Comparison of ENCODE assay signal across 8 cellular contexts in genomic region chr12:7017870-7018349, GRCh38. TPM values are rescaled to one million over a fixed set of nuclear protein-coding genes. Genes with fewer than 3 reads are reported as not detected.
DNase-seq lines count a peak whose midpoint lies in the region; ATAC-seq, FAIRE-seq and TF ChIP-seq lines count a peak whose summit lies in the region.

No MANE protein-coding gene starts in this region.

- TF ChIP-seq CTCF in CD14-positive monocyte (IDR thresholded peaks at IDR 0.05) (no peak), WERI-Rb-1 (IDR thresholded peaks at IDR 0.05; ENCODE audit: low read depth, low read length) (no peak), glutamatergic neuron (IDR thresholded peaks at IDR 0.05; ENCODE audit: partially characterized antibody, unreplicated experiment) (no peak), retinal pigment epithelial cell (conservative IDR thresholded peaks at IDR 0.05; ENCODE audit: low read depth, low read length) (no peak)

- TF ChIP-seq POLR2A in GM12891 (IDR thresholded peaks at IDR 0.05; ENCODE audit: low read depth, low read length) = no peak

- H3K4me3 ChIP-seq in WERI-Rb-1 (ENCODE audit: low read depth, low read length) = peak overlapping the region; percentile 74
- peak overlapping the region; percentile 88 for H3K4me3 ChIP-seq in retinal pigment epithelial cell (ENCODE audit: low read length)

- intact Hi-C loops in CD14-positive monocyte (cut with micrococcal nuclease) = loop anchor here (5.0 kb wide), 2 partner anchors 46 to 66 kb away; partner anchors contain the start of genes EMG1 (in 2 of the 2), PHB2 (in 2 of the 2) and PTPN6 (in 1 of the 2)

- H3K4me3 Mint-ChIP-seq in CD14-positive monocyte = peak overlapping the region; percentile 96 to 97
- H3K4me3 Mint-ChIP-seq in glutamatergic neuron (ENCODE audit: unreplicated experiment) = peak overlapping the region; percentile 96

- no peaks in the 10 kb centered on the region for H3K9me3 Mint-ChIP-seq in CD14-positive monocyte
- peaks cover 2% of the 10 kb centered on the region for H3K9me3 Mint-ChIP-seq in glutamatergic neuron (ENCODE audit: unreplicated experiment)

- H3K27ac Mint-ChIP-seq in CD14-positive monocyte (peak overlapping the region; percentile 82 to 98 (median 93)), glutamatergic neuron (ENCODE audit: unreplicated experiment) (peak overlapping the region; percentile 79)

- no peak for FAIRE-seq in GM12891 (lab: Jason Lieb, UNC)

- H3K36me3 Mint-ChIP-seq in CD14-positive monocyte (peaks cover 20 to 24% of the 10 kb centered on the region in 2 donors), glutamatergic neuron (ENCODE audit: unreplicated experiment) (peaks cover 3% of the 10 kb centered on the region)

- ATAC-seq in GM19043 (IDR thresholded peaks at IDR 0.05; ENCODE audit: low read depth, unreplicated experiment) = peak; percentile 26

- peak; percentile 47 for DNase-seq in CD14-positive monocyte (ENCODE audit: low spot score)
- peak; percentile 53 for DNase-seq in HT-29 (ENCODE audit: low spot score)
- no peak for DNase-seq in WERI-Rb-1
- DNase-seq in glutamatergic neuron = peak; percentile 81
- no peak for DNase-seq in retinal pigment epithelial cell (ENCODE audit: low read depth)
- DNase-seq in Ammon's horn (ENCODE audit: low spot score) = no peak
- no peak for DNase-seq in GM12891 (ENCODE audit: insufficient read length, low spot score)

- H3K4me1 Mint-ChIP-seq in CD14-positive monocyte (peaks cover 49% of the 10 kb centered on the region), glutamatergic neuron (ENCODE audit: low read depth, unreplicated experiment) (peaks cover 15% of the 10 kb centered on the region)

- H3K9me3 ChIP-seq in WERI-Rb-1 (ENCODE audit: severe bottlenecking) = no peaks in the 10 kb centered on the region

- H3K27me3 Mint-ChIP-seq in CD14-positive monocyte (ENCODE audit: low read depth in 3 of 3) (peaks cover 0 to 2% (median 0%) of the 10 kb centered on the region in 3 donors), glutamatergic neuron (ENCODE audit: unreplicated experiment) (peaks cover 8% of the 10 kb centered on the region)

- H3K36me3 ChIP-seq in WERI-Rb-1 = peaks cover 6% of the 10 kb centered on the region

- peak overlapping the region; percentile 89 for H3K27ac ChIP-seq in WERI-Rb-1

- H3K27me3 ChIP-seq in WERI-Rb-1 (ENCODE audit: insufficient read depth, low read depth, severe bottlenecking) = no peaks in the 10 kb centered on the region

TF ChIP-seq in GM12891, 5 proteins besides CTCF, POLR2A, EP300 and RAD21:
- TF ChIP-seq SPI1 (IDR thresholded peaks at IDR 0.05; ENCODE audit: low read depth, low read length) (no peak), POU2F2 (IDR thresholded peaks at IDR 0.05; ENCODE audit: low read depth, low read length) (no peak), TAF1 (IDR thresholded peaks at IDR 0.05; ENCODE audit: low read depth, low read length) (no peak), POLR2AphosphoS5 (IDR thresholded peaks at IDR 0.05; ENCODE audit: low read depth, low read length) (no peak), PAX5 (IDR thresholded peaks at IDR 0.05; ENCODE audit: insufficient read depth, low read length, severe bottlenecking) (no peak)

RNA-seq across cellular contexts. Expression of gene LPCAT3, which starts 0.4 kb away (rescaled TPM):
- 10 to 100 TPM; 54.1 to 62.7 TPM for polyA plus RNA-seq in CD14-positive monocyte
- 35.9 and 37.3 TPM in 2 replicates for total RNA-seq in HT-29 (2014; rRNA removed; shearing (Covaris generic))
- 53.3 TPM for total RNA-seq in glutamatergic neuron (ENCODE audit: unreplicated experiment)
- 12.4 TPM for polyA plus RNA-seq in GM12891 (2012; ENCODE audit: low read depth, missing spikeins)

RNA-seq across cellular contexts. Expression of gene C1S, which starts 42.6 kb away (rescaled TPM):
- polyA plus RNA-seq in CD14-positive monocyte = not detected
- total RNA-seq in HT-29 (2014; rRNA removed; shearing (Covaris generic)) = 0.56 and 1.1 TPM in 2 replicates
- total RNA-seq in glutamatergic neuron (ENCODE audit: unreplicated experiment) = 3.5 TPM
- polyA plus RNA-seq in GM12891 (2012; ENCODE audit: low read depth, missing spikeins) = 0.56 TPM

RNA-seq across cellular contexts. Expression of gene EMG1, which starts 47.2 kb away (rescaled TPM):
- 10 to 100 TPM; 33.1 to 35.3 TPM for polyA plus RNA-seq in CD14-positive monocyte
- 59.5 and 64.0 TPM in 2 replicates for total RNA-seq in HT-29 (2014; rRNA removed; shearing (Covaris generic))
- total RNA-seq in glutamatergic neuron (ENCODE audit: unreplicated experiment) = 24.2 TPM
- 70.2 TPM for polyA plus RNA-seq in GM12891 (2012; ENCODE audit: low read depth, missing spikeins)

RNA-seq across cellular contexts. Expression of gene PHB2, which starts 47.4 kb away (rescaled TPM):
- polyA plus RNA-seq in CD14-positive monocyte = 10 to 100 TPM; 90.6 to 91.9 TPM
- 417 and 420 TPM in 2 replicates for total RNA-seq in HT-29 (2014; rRNA removed; shearing (Covaris generic))
- total RNA-seq in glutamatergic neuron (ENCODE audit: unreplicated experiment) = 200 TPM
- polyA plus RNA-seq in GM12891 (2012; ENCODE audit: low read depth, missing spikeins) = 357 TPM

Comparison
In these comparisons a context has a peak if more than half of its experiments do, and no peak if none do; other contexts are left out.
1. DNase-seq: peak in CD14-positive monocyte (single experiment), HT-29 (single experiment) and glutamatergic neuron (single experiment); none in WERI-Rb-1 (single experiment), retinal pigment epithelial cell (single experiment), Ammon's horn (single experiment) and GM12891 (single experiment).